Comparison of ENCODE assay signal across 17 cellular contexts in genomic region chr3:175743733-175744400, GRCh38.
A peak's percentile ranks its signal among the peaks of the same experiment; 100 is the strongest.
DNase-seq lines count a peak whose midpoint lies in the region; ATAC-seq, FAIRE-seq and TF ChIP-seq lines count a peak whose summit lies in the region.
"Had no signal": no experiment of that assay in that cellular context is flagged by ENCODE, and none has a peak within 500 bp of the region (broad histone marks: within the 10 kb centered on the region; RNA-seq: fewer than 3 reads in every experiment).

No MANE protein-coding gene starts in this region.

- ATAC-seq in left cardiac atrium: no peak
- ATAC-seq: stimulated activated naive B cell treated with anti-CD40 and anti-IgM and Interleukin-4, amounts not matched to agents 10 μg/mL and 1 μg/mL and 100 μg/mL, for 72 hours; T-cell had no signal

- no peak for FAIRE-seq in HTR-8/SVneo (lab: Jason Lieb, UNC)
- FAIRE-seq in bronchial epithelial cell (lab: Jason Lieb, UNC): no peak
- FAIRE-seq: GM18507, kidney had no signal

- DNase-seq in AG10803 (ENCODE audit: low read depth): peak; percentile 39
- peak; percentile 25 for DNase-seq in HTR-8/SVneo (ENCODE audit: insufficient read length, low spot score)
- DNase-seq in bronchial epithelial cell (ENCODE audit: low read depth): peak; percentile 88
- peak; percentile 85 for DNase-seq in kidney glomerular epithelial cell (lab: John Stamatoyannopoulos, UW)
- DNase-seq in left cardiac atrium: no peak
- no peak for DNase-seq in retina
- no peak for DNase-seq in activated naive CD4-positive, alpha-beta T cell treated with anti-CD3 and anti-CD28 coated beads, Interleukin-2, amount 50 U/mL, for 16 hours
- no peak for DNase-seq in amygdala (lab: John Stamatoyannopoulos, UW)
- DNase-seq: activated CD4-positive, alpha-beta T cell treated with anti-CD3 and anti-CD28 coated beads for 1 hour; activated naive CD8-positive, alpha-beta T cell treated with anti-CD3 and anti-CD28 coated beads for 36 hours; C1 segment of cervical spinal cord; kidney; NCI-H2227 treated with DMSO at 0.1 percent for 48 hours; stimulated activated CD4-positive, alpha-beta T cell treated with anti-CD3 and anti-CD28 coated beads, Interleukin-4, amount 100 ng/mL, for 4 hours; stimulated activated naive B cell treated with anti-CD40 and anti-IgM and Interleukin-4, amounts not matched to agents 10 μg/mL and 1 μg/mL and 100 μg/mL, for 72 hours; T-cell had no signal

- H3K36me3 ChIP-seq in bronchial epithelial cell (ENCODE audit: control insufficient read depth, insufficient read depth, low read length): no peaks in the 10 kb centered on the region

- H3K4me3 ChIP-seq in AG10803 (ENCODE audit: low read length): no peak overlapping the region
- H3K4me3 ChIP-seq in bronchial epithelial cell (ENCODE audit: low read depth, low read length): no peak overlapping the region

- intact Hi-C loops in left cardiac atrium (cut with DNase I): no loop called here

- no peak for TF ChIP-seq CTCF in AG10803 (conservative IDR thresholded peaks at IDR 0.05; ENCODE audit: low read length)
- TF ChIP-seq CTCF in bronchial epithelial cell (IDR thresholded peaks at IDR 0.05; ENCODE audit: insufficient read depth, low read length, severe bottlenecking): no peak

- H3K27me3 ChIP-seq in bronchial epithelial cell (ENCODE audit: control insufficient read depth, insufficient read depth, low read length): no peaks in the 10 kb centered on the region

Comparison
In these comparisons a context has a peak if more than half of its experiments do, and no peak if none do; other contexts are left out.
1. DNase-seq: peak in AG10803 (single experiment), HTR-8/SVneo (single experiment), bronchial epithelial cell (single experiment) and kidney glomerular epithelial cell (single experiment); none in left cardiac atrium (single experiment), retina (single experiment), activated naive CD4-positive, alpha-beta T cell treated with anti-CD3 and anti-CD28 coated beads, Interleukin-2, amount 50 U/mL, for 16 hours (single experiment) and amygdala (0 of 56).